In the genomic region with DNA sequence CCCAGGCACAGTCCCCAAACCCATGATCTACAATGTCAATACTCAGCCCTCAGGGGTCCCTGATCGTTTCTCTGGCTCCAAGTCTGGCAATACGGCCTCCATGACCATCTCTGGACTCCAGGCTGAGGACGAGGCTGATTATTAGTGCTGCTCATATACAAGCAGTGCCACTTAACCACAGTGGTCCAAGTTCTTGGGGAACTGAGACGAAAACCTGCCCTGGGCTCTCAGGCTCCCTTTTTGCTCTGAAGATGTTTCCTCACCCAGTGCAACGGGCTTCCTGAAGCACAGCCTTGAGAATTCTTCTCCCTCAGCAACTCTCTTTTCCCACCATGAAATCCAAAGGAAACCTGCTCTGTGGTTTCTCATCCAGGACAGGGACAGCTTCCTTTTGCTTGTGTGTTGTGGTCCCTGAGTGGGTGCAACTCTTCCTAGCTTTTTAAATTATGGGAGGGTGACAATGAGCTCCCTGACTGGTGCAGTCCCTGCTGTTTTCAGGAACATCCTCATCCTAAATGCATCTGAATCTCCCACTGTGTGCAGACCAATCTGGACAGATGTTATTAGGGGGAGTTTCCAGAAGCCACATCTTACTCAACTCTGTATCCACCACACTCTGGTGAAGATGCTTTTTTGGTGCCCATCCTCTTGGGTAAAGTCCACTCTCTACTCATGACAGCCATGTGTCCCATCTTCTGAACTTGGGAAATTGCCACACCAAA, we compare ENCODE assay signal across 22 cellular contexts. TPM values are rescaled to one million over a fixed set of nuclear protein-coding genes. Genes with fewer than 3 reads are reported as not detected.
"Had no signal": no experiment of that assay in that cellular context is flagged by ENCODE, and none has a peak within 500 bp of the region (broad histone marks: within the 10 kb centered on the region; RNA-seq: fewer than 3 reads in every experiment).

No MANE protein-coding gene starts in this region.

- ATAC-seq: left ventricle myocardium superior; natural killer cell treated with Interleukin-12 subunit alpha and Interleukin-12 subunit beta and Interleukin-15 and Interleukin-18, amount 100 ng/mL, for 72 hours; T-helper 17 cell had no signal

- H3K36me3 ChIP-seq: esophagus squamous epithelium, right atrium auricular region, suprapubic skin had no signal

- H3K4me3 ChIP-seq: esophagus squamous epithelium, right atrium auricular region, suprapubic skin had no signal

- H3K4me1 ChIP-seq: esophagus squamous epithelium, right atrium auricular region, suprapubic skin had no signal

- H3K27me3 ChIP-seq: right atrium auricular region had no signal

- H3K9me3 Mint-ChIP-seq: activated naive CD8-positive, alpha-beta T cell treated with anti-CD3 and anti-CD28 coated beads, Interleukin-2, amount 10 ng/mL, durations not matched to agents 7 days and 5 days; memory B cell; natural killer cell treated with Interleukin-12 subunit alpha and Interleukin-12 subunit beta and Interleukin-15 and Interleukin-18, amount 100 ng/mL, for 72 hours; stimulated activated naive CD8-positive, alpha-beta T cell treated with anti-CD3 and anti-CD28 coated beads, Interleukin-15, Interleukin-2, amounts not matched to agents 100 ng/mL and 50 ng/mL, for 24 hours; type B pancreatic cell had no signal

- DNase-seq: activated CD4-positive, alpha-beta T cell treated with anti-CD3 and anti-CD28 coated beads, Interleukin-2, amount 50 U/mL, for 1 hour; activated CD8-positive, alpha-beta memory T cell treated with anti-CD3 and anti-CD28 coated beads for 24 hours; activated naive CD8-positive, alpha-beta T cell treated with anti-CD3 and anti-CD28 coated beads, Interleukin-2, amount 10 ng/mL, durations not matched to agents 7 days and 5 days; cortex of kidney; effector CD4-positive, alpha-beta T cell; esophagus squamous epithelium; hippocampal formation; left ventricle myocardium superior; stimulated activated CD4-positive, alpha-beta T cell treated with anti-CD3 and anti-CD28 coated beads, Interleukin-4, amount 100 ng/mL, for 24 hours; T-helper 17 cell had no signal

- H3K27ac ChIP-seq: esophagus squamous epithelium, right atrium auricular region, suprapubic skin had no signal

- H3K27me3 Mint-ChIP-seq: natural killer cell treated with Interleukin-12 subunit alpha and Interleukin-12 subunit beta and Interleukin-15 and Interleukin-18, amount 100 ng/mL, for 72 hours had no signal

- H3K36me3 Mint-ChIP-seq: activated naive CD8-positive, alpha-beta T cell treated with anti-CD3 and anti-CD28 coated beads, Interleukin-2, amount 10 ng/mL, durations not matched to agents 7 days and 5 days; brain; memory B cell; natural killer cell treated with Interleukin-12 subunit alpha and Interleukin-12 subunit beta and Interleukin-15 and Interleukin-18, amount 100 ng/mL, for 72 hours; type B pancreatic cell had no signal

- H3K4me1 Mint-ChIP-seq: activated naive CD8-positive, alpha-beta T cell treated with anti-CD3 and anti-CD28 coated beads, Interleukin-2, amount 10 ng/mL, durations not matched to agents 7 days and 5 days had no signal

- H3K4me3 Mint-ChIP-seq: activated naive CD8-positive, alpha-beta T cell treated with anti-CD3 and anti-CD28 coated beads, Interleukin-2, amount 10 ng/mL, durations not matched to agents 7 days and 5 days; brain; memory B cell; natural killer cell treated with Interleukin-12 subunit alpha and Interleukin-12 subunit beta and Interleukin-15 and Interleukin-18, amount 100 ng/mL, for 72 hours; stimulated activated naive CD8-positive, alpha-beta T cell treated with anti-CD3 and anti-CD28 coated beads, Interleukin-15, Interleukin-2, amounts not matched to agents 100 ng/mL and 50 ng/mL, for 24 hours; T-helper 17 cell; type B pancreatic cell had no signal

- H3K27ac Mint-ChIP-seq: activated naive CD8-positive, alpha-beta T cell treated with anti-CD3 and anti-CD28 coated beads, Interleukin-2, amount 10 ng/mL, durations not matched to agents 7 days and 5 days; brain; memory B cell; natural killer cell treated with Interleukin-12 subunit alpha and Interleukin-12 subunit beta and Interleukin-15 and Interleukin-18, amount 100 ng/mL, for 72 hours; progenitor cell of endocrine pancreas; stimulated activated naive CD8-positive, alpha-beta T cell treated with anti-CD3 and anti-CD28 coated beads, Interleukin-15, Interleukin-2, amounts not matched to agents 100 ng/mL and 50 ng/mL, for 24 hours; T-helper 17 cell; type B pancreatic cell had no signal

- H3K9me3 ChIP-seq: esophagus squamous epithelium, right atrium auricular region, suprapubic skin had no signal

RNA-seq across cellular contexts. Expression of a gene that starts 30.6 kb away (rescaled TPM):
- total RNA-seq: activated naive CD8-positive, alpha-beta T cell treated with anti-CD3 and anti-CD28 coated beads, Interleukin-2, amount 10 ng/mL, durations not matched to agents 7 days and 5 days; fibroblast of villous mesenchyme; glomerular endothelial cell; kidney epithelial cell; progenitor cell of endocrine pancreas; skeletal muscle tissue; suprapubic skin had no signal
